Comparison of ENCODE assay signal across 14 cellular contexts in the genomic region with DNA sequence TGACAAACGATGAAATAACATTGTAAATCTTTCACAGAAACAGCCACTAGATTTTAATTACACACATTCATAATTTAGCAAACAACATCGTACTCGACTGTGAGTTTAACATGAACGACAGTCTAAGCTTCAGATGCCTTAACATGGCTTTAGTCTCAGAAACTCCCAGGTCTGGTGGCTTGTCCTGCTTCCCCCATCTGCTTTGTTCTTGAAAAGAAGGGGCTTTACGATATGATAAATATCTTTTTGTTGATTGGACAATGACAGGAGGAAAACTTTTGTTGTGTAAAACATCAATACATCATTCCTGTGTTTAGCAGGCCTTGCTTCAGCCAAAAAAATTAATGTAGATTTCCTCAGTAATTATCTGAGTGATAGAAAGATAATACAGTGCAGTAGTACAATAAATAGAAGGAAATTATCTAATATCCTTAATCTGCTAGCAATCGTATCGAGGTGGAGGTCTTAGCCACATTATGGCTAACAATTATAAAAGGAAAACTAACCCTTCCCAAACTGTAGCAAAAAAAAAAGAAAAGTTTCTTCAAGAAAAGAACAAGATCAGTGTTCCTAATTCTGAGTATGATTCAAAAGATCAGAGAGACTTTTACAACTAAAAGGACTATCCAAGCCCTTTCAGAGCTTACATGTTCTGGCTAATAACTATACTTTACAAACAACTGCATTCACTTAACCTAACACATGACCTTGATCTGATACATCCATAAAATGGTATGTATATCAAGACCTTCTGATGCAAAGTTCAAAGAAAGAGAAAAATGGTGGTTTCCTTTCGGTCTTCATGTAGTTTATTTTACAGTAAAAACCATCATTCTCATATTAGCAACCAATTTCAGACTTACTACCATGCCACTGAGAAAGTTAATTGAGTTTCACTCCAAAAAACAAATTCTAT.
A peak's percentile ranks its signal among the peaks of the same experiment; 100 is the strongest.
DNase-seq lines count a peak whose midpoint lies in the region; ATAC-seq and TF ChIP-seq lines count a peak whose summit lies in the region.
"Had no signal": no experiment of that assay in that cellular context is flagged by ENCODE, and none has a peak within 500 bp of the region (broad histone marks: within the 10 kb centered on the region; RNA-seq: fewer than 3 reads in every experiment).

No MANE protein-coding gene starts in this region.

- H3K4me3 ChIP-seq in HUES48 (ENCODE audit: low read depth, low read length) = 0 out of 2 replicates have a peak overlapping the region, but pooled peaks have one; percentile 17
- H3K4me3 ChIP-seq: MG63 had no signal

- H3K9ac ChIP-seq in HUES48 (ENCODE audit: low read depth, low read length) = no peak overlapping the region

- H3K4me1 Mint-ChIP-seq in WTC11 = peaks cover 78% of the 10 kb centered on the region
- H3K4me1 Mint-ChIP-seq in immature natural killer cell = peaks cover 56 to 98% of the 10 kb centered on the region in 2 donors
- peaks cover 67% of the 10 kb centered on the region for H3K4me1 Mint-ChIP-seq in stimulated activated effector memory CD8-positive, alpha-beta T cell treated with anti-CD3 and anti-CD28 coated beads, Interleukin-12 subunit alpha, Interleukin-12 subunit beta, amount 100 ng/mL, for 72 hours

- H3K4me3 Mint-ChIP-seq in WTC11 (peak overlapping the region; percentile 36), immature natural killer cell (no peak overlapping the region)
- no peak overlapping the region for H3K4me3 Mint-ChIP-seq in stimulated activated effector memory CD8-positive, alpha-beta T cell treated with anti-CD3 and anti-CD28 coated beads, Interleukin-12 subunit alpha, Interleukin-12 subunit beta, amount 100 ng/mL, for 72 hours

- H3K27me3 ChIP-seq in HUES48 (ENCODE audit: control insufficient read depth, insufficient read depth, low read length) = no peaks in the 10 kb centered on the region
- H3K27me3 ChIP-seq: MG63 had no signal

- peaks cover 12% of the 10 kb centered on the region for H3K36me3 ChIP-seq in HUES48 (ENCODE audit: control insufficient read depth, insufficient read depth, low read length)
- H3K36me3 ChIP-seq: WERI-Rb-1 had no signal

- H3K27me3 Mint-ChIP-seq in WTC11 (ENCODE audit: low read depth) = no peaks in the 10 kb centered on the region
- H3K27me3 Mint-ChIP-seq in immature natural killer cell (ENCODE audit: low read depth in 3 of 3) = peaks cover 0 to 1% (median 0%) of the 10 kb centered on the region in 3 donors

- H3K9me3 Mint-ChIP-seq in WTC11 (no peaks in the 10 kb centered on the region), immature natural killer cell (no peaks in the 10 kb centered on the region)
- no peaks in the 10 kb centered on the region for H3K9me3 Mint-ChIP-seq in stimulated activated effector memory CD8-positive, alpha-beta T cell treated with anti-CD3 and anti-CD28 coated beads, Interleukin-12 subunit alpha, Interleukin-12 subunit beta, amount 100 ng/mL, for 72 hours
- H3K9me3 Mint-ChIP-seq: neural crest cell had no signal

- peaks cover 76% of the 10 kb centered on the region for H3K4me1 ChIP-seq in HUES48 (ENCODE audit: control insufficient read depth, insufficient read depth, low read length)

- no peak for TF ChIP-seq CTCF in WTC11 (IDR thresholded peaks at IDR 0.05)

- CTCF ChIA-PET in WTC11 (lab: Charles Lee) = interaction anchor here (0.6 to 1.7 kb wide), 6 partner anchors 11 to 339 kb away, joined by 3 to 5 read pairs (median 4); no protein-coding TSS in a partner anchor

- POLR2A ChIA-PET in WTC11 (lab: Charles Lee) = no interaction called here

- DNase-seq in WTC11 (ENCODE audit: low spot score) (no peak), immature natural killer cell (no peak), glomerular visceral epithelial cell (ENCODE audit: extremely low spot score) (no peak), RKO (ENCODE audit: low spot score) (no peak)
- no peak for DNase-seq in stimulated activated effector memory CD8-positive, alpha-beta T cell treated with anti-CD3 and anti-CD28 coated beads, Interleukin-12 subunit alpha, Interleukin-12 subunit beta, amount 100 ng/mL, for 72 hours (ENCODE audit: low spot score in 2 of 2)
- no peak for DNase-seq in stimulated activated naive CD4-positive, alpha-beta T cell treated with Interleukin-2 at 50 U/mL for 16 hours (lab: John Stamatoyannopoulos, UW)
- DNase-seq: Calu3; effector memory CD4-positive, alpha-beta T cell; MG63; NCI-H226; stimulated activated CD4-positive, alpha-beta T cell treated with anti-CD3 and anti-CD28 coated beads, Interleukin-4, amount 100 ng/mL, for 1 hour; WERI-Rb-1 had no signal

- ATAC-seq in WTC11 = no peak
- peak; percentile 29 for ATAC-seq in stimulated activated effector memory CD8-positive, alpha-beta T cell treated with anti-CD3 and anti-CD28 coated beads, Interleukin-12 subunit alpha, Interleukin-12 subunit beta, amount 100 ng/mL, for 72 hours

- peak overlapping the region; percentile 87 for H3K27ac ChIP-seq in HUES48 (ENCODE audit: low read depth, low read length)
- H3K27ac ChIP-seq: WERI-Rb-1 had no signal

- no peaks in the 10 kb centered on the region for H3K9me3 ChIP-seq in HUES48 (ENCODE audit: control insufficient read depth, insufficient read depth, low read length)
- H3K9me3 ChIP-seq: MG63 had no signal

- no peaks in the 10 kb centered on the region for H3K36me3 Mint-ChIP-seq in WTC11
- peaks cover 4 to 36% (median 14%) of the 10 kb centered on the region in 3 donors for H3K36me3 Mint-ChIP-seq in immature natural killer cell
- H3K36me3 Mint-ChIP-seq in stimulated activated effector memory CD8-positive, alpha-beta T cell treated with anti-CD3 and anti-CD28 coated beads, Interleukin-12 subunit alpha, Interleukin-12 subunit beta, amount 100 ng/mL, for 72 hours = peaks cover 100% of the 10 kb centered on the region

- H3K27ac Mint-ChIP-seq in WTC11 (peak overlapping the region; percentile 46), immature natural killer cell (peak overlapping the region in 4 of 6 donors; percentile 2 to 73 (median 56))
- peak overlapping the region; percentile 34 for H3K27ac Mint-ChIP-seq in stimulated activated effector memory CD8-positive, alpha-beta T cell treated with anti-CD3 and anti-CD28 coated beads, Interleukin-12 subunit alpha, Interleukin-12 subunit beta, amount 100 ng/mL, for 72 hours

TF ChIP-seq in WTC11, 78 proteins besides CTCF, POLR2A, EP300 and RAD21 (continues in another document):
- TF ChIP-seq, protein P1, sequence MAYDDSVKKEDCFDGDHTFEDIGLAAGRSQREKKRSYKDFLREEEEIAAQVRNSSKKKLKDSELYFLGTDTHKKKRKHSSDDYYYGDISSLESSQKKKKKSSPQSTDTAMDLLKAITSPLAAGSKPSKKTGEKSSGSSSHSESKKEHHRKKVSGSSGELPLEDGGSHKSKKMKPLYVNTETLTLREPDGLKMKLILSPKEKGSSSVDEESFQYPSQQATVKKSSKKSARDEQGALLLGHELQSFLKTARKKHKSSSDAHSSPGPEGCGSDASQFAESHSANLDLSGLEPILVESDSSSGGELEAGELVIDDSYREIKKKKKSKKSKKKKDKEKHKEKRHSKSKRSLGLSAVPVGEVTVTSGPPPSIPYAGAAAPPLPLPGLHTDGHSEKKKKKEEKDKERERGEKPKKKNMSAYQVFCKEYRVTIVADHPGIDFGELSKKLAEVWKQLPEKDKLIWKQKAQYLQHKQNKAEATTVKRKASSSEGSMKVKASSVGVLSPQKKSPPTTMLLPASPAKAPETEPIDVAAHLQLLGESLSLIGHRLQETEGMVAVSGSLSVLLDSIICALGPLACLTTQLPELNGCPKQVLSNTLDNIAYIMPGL (CRISPR knock-in tag; IDR thresholded peaks at IDR 0.05) = no peak
- TF ChIP-seq ZNF121 (CRISPR knock-in tag; IDR thresholded peaks at IDR 0.05) = no peak
- TF ChIP-seq TCF7 (CRISPR knock-in tag; IDR thresholded peaks at IDR 0.05; ENCODE audit: low read depth) = no peak
- TF ChIP-seq, protein P2, sequence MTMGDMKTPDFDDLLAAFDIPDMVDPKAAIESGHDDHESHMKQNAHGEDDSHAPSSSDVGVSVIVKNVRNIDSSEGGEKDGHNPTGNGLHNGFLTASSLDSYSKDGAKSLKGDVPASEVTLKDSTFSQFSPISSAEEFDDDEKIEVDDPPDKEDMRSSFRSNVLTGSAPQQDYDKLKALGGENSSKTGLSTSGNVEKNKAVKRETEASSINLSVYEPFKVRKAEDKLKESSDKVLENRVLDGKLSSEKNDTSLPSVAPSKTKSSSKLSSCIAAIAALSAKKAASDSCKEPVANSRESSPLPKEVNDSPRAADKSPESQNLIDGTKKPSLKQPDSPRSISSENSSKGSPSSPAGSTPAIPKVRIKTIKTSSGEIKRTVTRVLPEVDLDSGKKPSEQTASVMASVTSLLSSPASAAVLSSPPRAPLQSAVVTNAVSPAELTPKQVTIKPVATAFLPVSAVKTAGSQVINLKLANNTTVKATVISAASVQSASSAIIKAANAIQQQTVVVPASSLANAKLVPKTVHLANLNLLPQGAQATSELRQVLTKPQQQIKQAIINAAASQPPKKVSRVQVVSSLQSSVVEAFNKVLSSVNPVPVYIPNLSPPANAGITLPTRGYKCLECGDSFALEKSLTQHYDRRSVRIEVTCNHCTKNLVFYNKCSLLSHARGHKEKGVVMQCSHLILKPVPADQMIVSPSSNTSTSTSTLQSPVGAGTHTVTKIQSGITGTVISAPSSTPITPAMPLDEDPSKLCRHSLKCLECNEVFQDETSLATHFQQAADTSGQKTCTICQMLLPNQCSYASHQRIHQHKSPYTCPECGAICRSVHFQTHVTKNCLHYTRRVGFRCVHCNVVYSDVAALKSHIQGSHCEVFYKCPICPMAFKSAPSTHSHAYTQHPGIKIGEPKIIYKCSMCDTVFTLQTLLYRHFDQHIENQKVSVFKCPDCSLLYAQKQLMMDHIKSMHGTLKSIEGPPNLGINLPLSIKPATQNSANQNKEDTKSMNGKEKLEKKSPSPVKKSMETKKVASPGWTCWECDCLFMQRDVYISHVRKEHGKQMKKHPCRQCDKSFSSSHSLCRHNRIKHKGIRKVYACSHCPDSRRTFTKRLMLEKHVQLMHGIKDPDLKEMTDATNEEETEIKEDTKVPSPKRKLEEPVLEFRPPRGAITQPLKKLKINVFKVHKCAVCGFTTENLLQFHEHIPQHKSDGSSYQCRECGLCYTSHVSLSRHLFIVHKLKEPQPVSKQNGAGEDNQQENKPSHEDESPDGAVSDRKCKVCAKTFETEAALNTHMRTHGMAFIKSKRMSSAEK (CRISPR knock-in tag; IDR thresholded peaks at IDR 0.05; ENCODE audit: borderline replicate concordance) = no peak
- TF ChIP-seq, protein P3, sequence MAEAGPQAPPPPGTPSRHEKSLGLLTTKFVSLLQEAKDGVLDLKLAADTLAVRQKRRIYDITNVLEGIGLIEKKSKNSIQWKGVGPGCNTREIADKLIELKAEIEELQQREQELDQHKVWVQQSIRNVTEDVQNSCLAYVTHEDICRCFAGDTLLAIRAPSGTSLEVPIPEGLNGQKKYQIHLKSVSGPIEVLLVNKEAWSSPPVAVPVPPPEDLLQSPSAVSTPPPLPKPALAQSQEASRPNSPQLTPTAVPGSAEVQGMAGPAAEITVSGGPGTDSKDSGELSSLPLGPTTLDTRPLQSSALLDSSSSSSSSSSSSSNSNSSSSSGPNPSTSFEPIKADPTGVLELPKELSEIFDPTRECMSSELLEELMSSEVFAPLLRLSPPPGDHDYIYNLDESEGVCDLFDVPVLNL (CRISPR knock-in tag; IDR thresholded peaks at IDR 0.05; ENCODE audit: borderline replicate concordance, low read depth) = no peak
- no peak for TF ChIP-seq MXD4 (CRISPR knock-in tag; IDR thresholded peaks at IDR 0.05; ENCODE audit: borderline replicate concordance)
